Comparison of ENCODE assay signal across 8 cellular contexts in genomic region chr22:41445171-41446056, GRCh38. TPM values are rescaled to one million over a fixed set of nuclear protein-coding genes. Genes with fewer than 3 reads are reported as not detected.
DNase-seq lines count a peak whose midpoint lies in the region; ATAC-seq, FAIRE-seq and TF ChIP-seq lines count a peak whose summit lies in the region.

No MANE protein-coding gene starts in this region.

- peak overlapping the region; percentile 96 for H3K4me3 ChIP-seq in A549
- H3K4me3 ChIP-seq in Panc1 (ENCODE audit: low read depth in 2 of 2, low read length in 2 of 2), result peak overlapping the region; percentile 81 to 96

- H3K4me2 ChIP-seq in A549, result peak overlapping the region; percentile 94

- WGBS in A549 (ENCODE audit: missing lambda C conversion rate), result 1% methylated on average over 19 of the region's 20 CpGs

- in situ Hi-C loops in Panc1 (cut with HindIII; ENCODE audit: low pct_unique_long_range_greater_than_20kb, low sequenced_read_pairs), result no loop called here

- TF ChIP-seq RAD21 in A549 (conservative IDR thresholded peaks at IDR 0.05 in 1 of 2, IDR thresholded peaks at IDR 0.05 in 1 of 2), result no peak

- H3K4me1 ChIP-seq in A549 (peaks cover 15% of the 10 kb centered on the region), Panc1 (ENCODE audit: control insufficient read depth, insufficient read depth, low read length) (peaks cover 6% of the 10 kb centered on the region; the same call in 1 of the 2 replicates)

- H3K27me3 ChIP-seq in Panc1 (ENCODE audit: control insufficient read depth, insufficient read depth, low read length), result no peaks in the 10 kb centered on the region

- intact Hi-C loops in Panc1 (cut with micrococcal nuclease; ENCODE audit: unreplicated experiment), result no loop called here

- no peak for TF ChIP-seq POLR2A in A549 (IDR thresholded peaks at IDR 0.05; ENCODE audit: low read length)
- no peak for TF ChIP-seq POLR2A in GM12892 (IDR thresholded peaks at IDR 0.05; ENCODE audit: low read depth, low read length)

- FAIRE-seq in A549 (lab: Jason Lieb, UNC), result no peak
- peak; percentile 38 for FAIRE-seq in GM12892 (lab: Jason Lieb, UNC)

- H3K9me3 ChIP-seq in A549, result no peaks in the 10 kb centered on the region
- H3K9me3 ChIP-seq in Panc1 (ENCODE audit: control insufficient read depth, insufficient read depth, low read depth, low read length), result no peaks in the 10 kb centered on the region

- TF ChIP-seq CTCF in A549 (IDR thresholded peaks at IDR 0.05) (no peak), Panc1 (IDR thresholded peaks at IDR 0.05) (no peak)

- peak in 1 of 2 experiments; percentile 30 for DNase-seq in A549 (ENCODE audit: low read depth in 1 of 2, low spot score in 1 of 2)
- no peak for DNase-seq in GM12892 (ENCODE audit: insufficient read length)
- no peak for DNase-seq in Panc1 (ENCODE audit: low read depth, low spot score)
- peak; percentile 33 for DNase-seq in astrocyte of the hippocampus (ENCODE audit: low read depth, low spot score)
- peak; percentile 60 for DNase-seq in inferior parietal cortex (ENCODE audit: extremely low spot score)
- peak; percentile 13 for DNase-seq in stimulated activated CD8-positive, alpha-beta memory T cell treated with anti-CD3 and anti-CD28 coated beads, Interleukin-12 subunit alpha, Interleukin-12 subunit beta, amount 100 ng/mL, for 4 hours (ENCODE audit: low read depth)

- H3K36me3 ChIP-seq in Panc1 (ENCODE audit: control insufficient read depth, insufficient read depth, low read length), result peaks cover 5% of the 10 kb centered on the region

- POLR2A ChIA-PET in A549 (lab: Yijun Ruan, JAX) (interaction anchor here (0.9 to 2.6 kb wide), 8 partner anchors 9 to 522 kb away, joined by 3 to 41 read pairs (median 7); partner anchors contain the start of genes ACO2, PHF5A and TEF), Panc1 (lab: Charles Lee) (interaction anchor here (0.6 to 1.5 kb wide), 2 partner anchors 23 to 485 kb away, joined by 3 to 14 read pairs; partner anchors contain the start of genes ACO2 and PHF5A)

- ATAC-seq in A549 (no peak), Panc1 (no peak), GM18519 (IDR thresholded peaks at IDR 0.05; ENCODE audit: low FRiP score, unreplicated experiment) (no peak), GM19023 (IDR thresholded peaks at IDR 0.05; ENCODE audit: unreplicated experiment) (no peak)

- TF ChIP-seq EP300 in A549 (IDR thresholded peaks at IDR 0.05), result no peak

- H3K27ac ChIP-seq in A549 (peak overlapping the region; percentile 100), Panc1 (ENCODE audit: low read length) (peak overlapping the region; percentile 91)

- no TSS peak for BruUV-seq in Panc1 (replicated peaks; lab: Mats Ljungman, UMichigan)

- CTCF ChIA-PET in A549 (lab: Yijun Ruan, JAX), result interaction anchor here (0.6 to 1.7 kb wide), 4 partner anchors 10 to 73 kb away, joined by 3 to 5 read pairs (median 4); no protein-coding TSS in a partner anchor
- CTCF ChIA-PET in Panc1 (lab: Charles Lee), result no interaction called here

TF ChIP-seq in A549, 52 proteins besides CTCF, POLR2A, EP300 and RAD21:
- TF ChIP-seq EHMT2 (IDR thresholded peaks at IDR 0.05; ENCODE audit: low read depth) (no peak), PBX3 (IDR thresholded peaks at IDR 0.05) (no peak), POLR2AphosphoS2 (conservative IDR thresholded peaks at IDR 0.05; ENCODE audit: low read length) (no peak), RARB (CRISPR knock-in tag; IDR thresholded peaks at IDR 0.05) (no peak), ZNF302 (CRISPR knock-in tag; IDR thresholded peaks at IDR 0.05) (no peak), CBX2 (IDR thresholded peaks at IDR 0.05; ENCODE audit: borderline replicate concordance, low read depth) (no peak), ESRRA (IDR thresholded peaks at IDR 0.05; ENCODE audit: borderline replicate concordance, low read length) (no peak), CBX8 (IDR thresholded peaks at IDR 0.05) (no peak), CEBPB (IDR thresholded peaks at IDR 0.05) (no peak), RNF2 (IDR thresholded peaks at IDR 0.05; ENCODE audit: borderline replicate concordance, low read depth) (no peak), NPAS2 (CRISPR knock-in tag; IDR thresholded peaks at IDR 0.05; ENCODE audit: borderline replicate concordance) (no peak), RFX5 (IDR thresholded peaks at IDR 0.05) (no peak)
- TF ChIP-seq, protein P1, sequence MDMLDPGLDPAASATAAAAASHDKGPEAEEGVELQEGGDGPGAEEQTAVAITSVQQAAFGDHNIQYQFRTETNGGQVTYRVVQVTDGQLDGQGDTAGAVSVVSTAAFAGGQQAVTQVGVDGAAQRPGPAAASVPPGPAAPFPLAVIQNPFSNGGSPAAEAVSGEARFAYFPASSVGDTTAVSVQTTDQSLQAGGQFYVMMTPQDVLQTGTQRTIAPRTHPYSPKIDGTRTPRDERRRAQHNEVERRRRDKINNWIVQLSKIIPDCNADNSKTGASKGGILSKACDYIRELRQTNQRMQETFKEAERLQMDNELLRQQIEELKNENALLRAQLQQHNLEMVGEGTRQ (IDR thresholded peaks at IDR 0.05), result no peak

RNA-seq across cellular contexts. Expression of gene TOB2, which starts 1.2 kb away (rescaled TPM):
- 11.4 and 11.7 TPM in 2 replicates for polyA plus RNA-seq in A549 (2011; rRNA removed)
- polyA plus RNA-seq in A549 (2012; cell fraction: cytosol; rRNA removed), result 8.6 and 10.5 TPM in 2 replicates
- polyA plus RNA-seq in A549 (2012; cell fraction: nucleus; rRNA removed), result 13.0 and 13.3 TPM in 2 replicates
- polyA plus RNA-seq in A549 (2017; fragmentation: RNase III; extraction: RNeasy Plus Mini Kit Qiagen cat#74134 plus additional on column Dnase treatment), result 13.6 to 14.7 TPM (median 14.4 TPM) in 3 replicates
- 18.0 and 21.6 TPM in 2 replicates for polyA minus RNA-seq in A549 (2011; rRNA and poly(A)+ RNA removed)
- 7.9 TPM for polyA plus RNA-seq in GM12892 (2012; ENCODE audit: missing spikeins)
- 43.6 TPM for total RNA-seq in Panc1 (2021; ENCODE audit: unreplicated experiment)
- 57.2 TPM for polyA plus RNA-seq in Panc1 (2012; ENCODE audit: insufficient read length)

RNA-seq across cellular contexts. Expression of gene PHF5A, which starts 23.1 kb away (rescaled TPM):
- 69.4 and 82.6 TPM in 2 replicates for polyA plus RNA-seq in A549 (2011; rRNA removed)
- polyA plus RNA-seq in A549 (2012; cell fraction: cytosol; rRNA removed), result 66.3 and 69.3 TPM in 2 replicates
- 17.9 and 41.9 TPM in 2 replicates for polyA plus RNA-seq in A549 (2012; cell fraction: nucleus; rRNA removed)
- polyA plus RNA-seq in A549 (2017; fragmentation: RNase III; extraction: RNeasy Plus Mini Kit Qiagen cat#74134 plus additional on column Dnase treatment), result 78.4 to 86.6 TPM (median 80.1 TPM) in 3 replicates
- 31.4 and 38.0 TPM in 2 replicates for polyA minus RNA-seq in A549 (2011; rRNA and poly(A)+ RNA removed)
- 46.5 TPM for polyA plus RNA-seq in GM12892 (2012; ENCODE audit: missing spikeins)
- 34.9 TPM for total RNA-seq in Panc1 (2021; ENCODE audit: unreplicated experiment)
- polyA plus RNA-seq in Panc1 (2012; ENCODE audit: insufficient read length), result 30.7 TPM

RNA-seq across cellular contexts. Expression of gene ACO2, which starts 23.5 kb away (rescaled TPM):
- polyA plus RNA-seq in A549 (2011; rRNA removed) (30.7 and 32.8 TPM in 2 replicates), A549 (2017; fragmentation: RNase III; extraction: RNeasy Plus Mini Kit Qiagen cat#74134 plus additional on column Dnase treatment) (43.7 to 45.7 TPM (median 43.7 TPM) in 3 replicates)
- 56.6 and 60.1 TPM in 2 replicates for polyA plus RNA-seq in A549 (2012; cell fraction: cytosol; rRNA removed)
- polyA plus RNA-seq in A549 (2012; cell fraction: nucleus; rRNA removed), result 70.9 and 105 TPM in 2 replicates
- 40.0 and 48.5 TPM in 2 replicates for polyA minus RNA-seq in A549 (2011; rRNA and poly(A)+ RNA removed)
- polyA plus RNA-seq in GM12892 (2012; ENCODE audit: missing spikeins), result 66.5 TPM
- total RNA-seq in Panc1 (2021; ENCODE audit: unreplicated experiment), result 71.5 TPM
- polyA plus RNA-seq in Panc1 (2012; ENCODE audit: insufficient read length), result 96.4 TPM

Comparison
In these comparisons a context has a peak if more than half of its experiments do, and no peak if none do; other contexts are left out.
1. DNase-seq: peak in astrocyte of the hippocampus (single experiment), inferior parietal cortex (single experiment) and stimulated activated CD8-positive, alpha-beta memory T cell treated with anti-CD3 and anti-CD28 coated beads, Interleukin-12 subunit alpha, Interleukin-12 subunit beta, amount 100 ng/mL, for 4 hours (single experiment); none in GM12892 (single experiment) and Panc1 (single experiment).